Comparison of ENCODE assay signal across 2 cellular contexts in genomic region chr2:216603010-216603883, GRCh38.
TF ChIP-seq lines count a peak whose summit lies in the region.

No MANE protein-coding gene starts in this region.

TF ChIP-seq in A549, 52 proteins besides CTCF, POLR2A, EP300 and RAD21 (continued from another document):
- TF ChIP-seq POLR2AphosphoS2 (conservative IDR thresholded peaks at IDR 0.05; ENCODE audit: low read length): no peak

TF ChIP-seq in HEK293, 187 proteins besides CTCF, POLR2A, EP300 and RAD21 (continued from another document):
- TF ChIP-seq TSHZ1 (tag by site-specific recombination; IDR thresholded peaks at IDR 0.05; ENCODE audit: borderline replicate concordance) (no peak), ZNF629 (tag by site-specific recombination; IDR thresholded peaks at IDR 0.05) (0 out of 2 replicates have a peak, but pooled peaks have one; percentile 19), ZNF791 (tag by site-specific recombination; IDR thresholded peaks at IDR 0.05) (no peak), ZNF239 (tag by site-specific recombination; IDR thresholded peaks at IDR 0.05) (no peak), WT1 (tag by site-specific recombination; IDR thresholded peaks at IDR 0.05) (peak; percentile 42; the same call in 1 of the 2 replicates), GFI1B (tag by site-specific recombination; IDR thresholded peaks at IDR 0.05) (no peak), PRDM4 (tag by site-specific recombination; IDR thresholded peaks at IDR 0.05) (peak; percentile 68), TCF7L2 (IDR thresholded peaks at IDR 0.05; ENCODE audit: borderline replicate concordance, low read depth, low read length) (no peak), ELK4 (IDR thresholded peaks at IDR 0.05; ENCODE audit: borderline replicate concordance, low read depth, low read length) (no peak), ZNF148 (tag by site-specific recombination; IDR thresholded peaks at IDR 0.05; ENCODE audit: borderline replicate concordance) (no peak), ZNF132 (tag by site-specific recombination; IDR thresholded peaks at IDR 0.05; ENCODE audit: borderline replicate concordance) (no peak), ZNF280C (tag by site-specific recombination; IDR thresholded peaks at IDR 0.05) (no peak), ZNF248 (tag by site-specific recombination; IDR thresholded peaks at IDR 0.05) (no peak), ZNF664 (tag by site-specific recombination; IDR thresholded peaks at IDR 0.05) (no peak), ZNF560 (tag by site-specific recombination; IDR thresholded peaks at IDR 0.05; ENCODE audit: borderline replicate concordance) (no peak), YY1 (tag by site-specific recombination; IDR thresholded peaks at IDR 0.05) (no peak), KLF9 (tag by site-specific recombination; IDR thresholded peaks at IDR 0.05; ENCODE audit: low read depth) (no peak), ZNF600 (tag by site-specific recombination; IDR thresholded peaks at IDR 0.05) (no peak), ZNF398 (tag by site-specific recombination; IDR thresholded peaks at IDR 0.05) (peak; percentile 83), ZNF394 (tag by site-specific recombination; IDR thresholded peaks at IDR 0.05; ENCODE audit: borderline replicate concordance) (no peak), ATF2 (tag by site-specific recombination; IDR thresholded peaks at IDR 0.05; ENCODE audit: low read depth) (no peak), ZNF221 (tag by site-specific recombination; IDR thresholded peaks at IDR 0.05; ENCODE audit: borderline replicate concordance) (no peak), GLIS2 (tag by site-specific recombination; IDR thresholded peaks at IDR 0.05) (no peak), ZNF544 (tag by site-specific recombination; IDR thresholded peaks at IDR 0.05) (no peak), ZNF585B (tag by site-specific recombination; IDR thresholded peaks at IDR 0.05) (no peak), ZNF223 (tag by site-specific recombination; IDR thresholded peaks at IDR 0.05) (no peak), ZNF174 (tag by site-specific recombination; IDR thresholded peaks at IDR 0.05) (no peak), ZNF10 (tag by site-specific recombination; IDR thresholded peaks at IDR 0.05) (no peak), ZNF623 (tag by site-specific recombination; IDR thresholded peaks at IDR 0.05) (no peak), ZBTB6 (tag by site-specific recombination; IDR thresholded peaks at IDR 0.05) (no peak), ZNF777 (tag by site-specific recombination; IDR thresholded peaks at IDR 0.05; ENCODE audit: borderline replicate concordance) (no peak), PRDM6 (tag by site-specific recombination; IDR thresholded peaks at IDR 0.05) (no peak), SP7 (tag by site-specific recombination; IDR thresholded peaks at IDR 0.05) (peak; percentile 59; the same call in 1 of the 2 replicates), KLF7 (tag by site-specific recombination; IDR thresholded peaks at IDR 0.05; ENCODE audit: borderline replicate concordance) (no peak)
